Comparison of ENCODE assay signal across 20 cellular contexts in the genomic region with DNA sequence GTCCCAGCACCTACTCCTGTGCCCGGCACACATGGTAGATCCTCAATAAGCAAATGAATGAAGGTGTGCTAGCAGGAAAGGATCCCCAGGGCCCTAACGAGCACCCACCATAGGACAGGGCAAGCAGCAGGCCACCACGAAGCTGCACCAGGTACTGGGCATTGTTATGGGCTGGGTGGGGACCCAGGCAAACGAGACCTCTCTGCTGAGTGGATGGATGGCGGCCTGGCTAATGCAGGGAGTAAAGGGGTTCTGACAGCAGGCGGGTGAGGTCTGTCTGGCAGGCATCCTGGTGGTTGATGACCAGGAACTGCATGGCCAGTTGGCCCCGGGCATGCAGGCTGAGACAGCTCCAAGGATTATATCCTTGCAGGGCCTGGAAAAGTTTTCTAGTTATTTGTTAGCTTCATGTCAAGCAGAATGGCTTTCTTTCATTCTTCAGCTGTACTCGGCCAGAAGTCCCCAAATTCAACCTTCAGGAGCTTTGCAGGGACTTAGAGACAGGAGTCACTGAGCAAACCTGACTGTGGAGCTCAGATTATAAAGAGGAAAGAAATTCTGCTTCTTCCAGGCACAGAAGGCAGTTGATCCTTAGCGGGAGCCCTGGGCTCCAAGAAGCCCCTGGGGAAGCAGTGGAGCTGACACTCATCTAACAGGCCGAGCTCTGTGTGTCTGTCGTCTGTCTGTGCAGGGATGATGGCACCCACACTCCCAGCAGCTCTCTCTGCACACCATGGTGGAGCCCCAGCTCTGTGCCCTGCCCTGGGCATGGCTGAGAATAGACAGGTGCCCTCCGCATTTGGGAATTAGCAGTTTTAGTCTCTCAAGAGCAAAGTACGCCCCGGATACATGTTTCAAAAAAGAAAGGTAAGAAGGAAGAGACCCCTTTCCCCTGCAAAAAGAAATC.
"Had no signal": no experiment of that assay in that cellular context is flagged by ENCODE, and none has a peak within 500 bp of the region (broad histone marks: within the 10 kb centered on the region; RNA-seq: fewer than 3 reads in every experiment).

No MANE protein-coding gene starts in this region.

- H3K27ac ChIP-seq: colonic mucosa, esophagus muscularis mucosa, lower lobe of right lung, neutrophil, SJSA1 had no signal

- ATAC-seq: activated CD4-positive, alpha-beta T cell treated with anti-CD3 and anti-CD28 coated beads for 36 hours; left colon; lower lobe of right lung; natural killer cell; stimulated activated naive CD8-positive, alpha-beta T cell treated with anti-CD3 and anti-CD28 coated beads, Interleukin-15, amount 100 ng/mL, for 72 hours had no signal

- FAIRE-seq: TTC549 had no signal

- H3K9me3 ChIP-seq: colonic mucosa, esophagus muscularis mucosa, lower lobe of right lung, neutrophil, SJSA1 had no signal

- H3K4me1 ChIP-seq: colonic mucosa, esophagus muscularis mucosa, SJSA1 had no signal

- H3K4me3 ChIP-seq: colonic mucosa, esophagus muscularis mucosa, lower lobe of right lung, SJSA1, skin epidermis had no signal

- H3K36me3 ChIP-seq: colonic mucosa, esophagus muscularis mucosa, lower lobe of right lung, neutrophil, SJSA1 had no signal

- DNase-seq: activated CD4-positive, alpha-beta T cell treated with anti-CD3 and anti-CD28 coated beads for 36 hours; activated CD4-positive, alpha-beta T cell treated with anti-CD3 and anti-CD28 coated beads, Interleukin-2, amount 50 U/mL, for 48 hours; activated naive CD8-positive, alpha-beta T cell treated with anti-CD3 and anti-CD28 coated beads, Interleukin-2, amount 10 ng/mL, durations not matched to agents 7 days and 5 days; activated T-cell treated with anti-CD3 and anti-CD28 coated beads for 4 hours; amygdala; central memory CD4-positive, alpha-beta T cell; colonic mucosa; left colon; lower lobe of right lung; natural killer cell; stimulated activated CD4-positive, alpha-beta T cell treated with anti-CD3 and anti-CD28 coated beads, Interleukin-15, amount 100 ng/mL, for 24 hours; stimulated activated CD4-positive, alpha-beta T cell treated with anti-CD3 and anti-CD28 coated beads, Interleukin-2, amount 100 ng/mL, for 48 hours; SW 1271; T-helper 2 cell had no signal

- H3K27me3 ChIP-seq: colonic mucosa, neutrophil, SJSA1 had no signal
